1 cellular context compared by ENCODE assay signal in the genomic region with DNA sequence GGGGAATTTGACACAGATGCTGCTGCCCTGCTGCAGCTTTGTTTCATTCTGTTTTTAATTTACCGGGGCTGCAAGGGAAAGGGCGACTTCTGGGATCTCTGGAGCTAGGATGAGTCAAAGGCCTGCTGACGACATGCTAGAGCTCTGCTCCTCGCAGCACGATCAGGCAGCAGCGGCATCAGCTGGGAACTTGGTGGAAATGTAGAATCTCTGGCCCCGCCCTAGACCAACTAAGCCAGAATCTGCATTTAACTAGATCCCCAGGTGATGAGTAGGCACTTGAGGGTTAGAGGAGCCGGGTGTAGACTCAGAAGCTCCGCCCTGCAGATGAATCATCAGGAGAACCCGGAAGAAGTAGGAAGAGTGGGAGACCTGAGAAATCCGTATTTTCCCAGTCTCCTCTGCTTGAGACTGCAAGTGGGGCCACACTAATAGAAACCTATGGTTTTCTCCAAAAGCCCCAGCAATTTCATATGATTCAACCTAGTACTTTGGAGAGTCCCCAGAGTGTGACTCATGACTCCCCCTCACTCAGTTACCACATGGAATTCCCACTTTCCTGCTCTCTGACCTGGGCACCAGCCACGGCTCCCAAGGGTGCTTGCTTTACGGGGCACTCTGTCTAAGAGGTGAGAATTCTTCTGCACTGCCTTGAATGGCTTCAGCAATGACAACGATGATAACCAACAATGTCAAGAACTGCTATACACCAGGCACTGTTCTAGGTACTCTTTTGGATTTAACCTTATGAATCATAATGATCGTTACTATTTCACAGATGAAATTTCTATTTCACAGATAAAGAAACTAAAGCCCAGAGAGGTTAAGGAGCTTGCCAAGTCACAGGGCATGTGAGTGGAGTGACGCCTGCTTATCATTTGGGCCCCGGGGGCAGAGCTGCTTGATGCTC.
TF ChIP-seq lines count a peak whose summit lies in the region.

No MANE protein-coding gene starts in this region.

TF ChIP-seq in K562, 482 proteins besides CTCF, POLR2A, EP300 and RAD21 (continued from another document and continues in another):
- TF ChIP-seq, protein P1, sequence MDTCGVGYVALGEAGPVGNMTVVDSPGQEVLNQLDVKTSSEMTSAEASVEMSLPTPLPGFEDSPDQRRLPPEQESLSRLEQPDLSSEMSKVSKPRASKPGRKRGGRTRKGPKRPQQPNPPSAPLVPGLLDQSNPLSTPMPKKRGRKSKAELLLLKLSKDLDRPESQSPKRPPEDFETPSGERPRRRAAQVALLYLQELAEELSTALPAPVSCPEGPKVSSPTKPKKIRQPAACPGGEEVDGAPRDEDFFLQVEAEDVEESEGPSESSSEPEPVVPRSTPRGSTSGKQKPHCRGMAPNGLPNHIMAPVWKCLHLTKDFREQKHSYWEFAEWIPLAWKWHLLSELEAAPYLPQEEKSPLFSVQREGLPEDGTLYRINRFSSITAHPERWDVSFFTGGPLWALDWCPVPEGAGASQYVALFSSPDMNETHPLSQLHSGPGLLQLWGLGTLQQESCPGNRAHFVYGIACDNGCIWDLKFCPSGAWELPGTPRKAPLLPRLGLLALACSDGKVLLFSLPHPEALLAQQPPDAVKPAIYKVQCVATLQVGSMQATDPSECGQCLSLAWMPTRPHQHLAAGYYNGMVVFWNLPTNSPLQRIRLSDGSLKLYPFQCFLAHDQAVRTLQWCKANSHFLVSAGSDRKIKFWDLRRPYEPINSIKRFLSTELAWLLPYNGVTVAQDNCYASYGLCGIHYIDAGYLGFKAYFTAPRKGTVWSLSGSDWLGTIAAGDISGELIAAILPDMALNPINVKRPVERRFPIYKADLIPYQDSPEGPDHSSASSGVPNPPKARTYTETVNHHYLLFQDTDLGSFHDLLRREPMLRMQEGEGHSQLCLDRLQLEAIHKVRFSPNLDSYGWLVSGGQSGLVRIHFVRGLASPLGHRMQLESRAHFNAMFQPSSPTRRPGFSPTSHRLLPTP (IDR thresholded peaks at IDR 0.05; ENCODE audit: borderline replicate concordance, extremely low read depth, insufficient read length), result no peak
- TF ChIP-seq, protein P2, sequence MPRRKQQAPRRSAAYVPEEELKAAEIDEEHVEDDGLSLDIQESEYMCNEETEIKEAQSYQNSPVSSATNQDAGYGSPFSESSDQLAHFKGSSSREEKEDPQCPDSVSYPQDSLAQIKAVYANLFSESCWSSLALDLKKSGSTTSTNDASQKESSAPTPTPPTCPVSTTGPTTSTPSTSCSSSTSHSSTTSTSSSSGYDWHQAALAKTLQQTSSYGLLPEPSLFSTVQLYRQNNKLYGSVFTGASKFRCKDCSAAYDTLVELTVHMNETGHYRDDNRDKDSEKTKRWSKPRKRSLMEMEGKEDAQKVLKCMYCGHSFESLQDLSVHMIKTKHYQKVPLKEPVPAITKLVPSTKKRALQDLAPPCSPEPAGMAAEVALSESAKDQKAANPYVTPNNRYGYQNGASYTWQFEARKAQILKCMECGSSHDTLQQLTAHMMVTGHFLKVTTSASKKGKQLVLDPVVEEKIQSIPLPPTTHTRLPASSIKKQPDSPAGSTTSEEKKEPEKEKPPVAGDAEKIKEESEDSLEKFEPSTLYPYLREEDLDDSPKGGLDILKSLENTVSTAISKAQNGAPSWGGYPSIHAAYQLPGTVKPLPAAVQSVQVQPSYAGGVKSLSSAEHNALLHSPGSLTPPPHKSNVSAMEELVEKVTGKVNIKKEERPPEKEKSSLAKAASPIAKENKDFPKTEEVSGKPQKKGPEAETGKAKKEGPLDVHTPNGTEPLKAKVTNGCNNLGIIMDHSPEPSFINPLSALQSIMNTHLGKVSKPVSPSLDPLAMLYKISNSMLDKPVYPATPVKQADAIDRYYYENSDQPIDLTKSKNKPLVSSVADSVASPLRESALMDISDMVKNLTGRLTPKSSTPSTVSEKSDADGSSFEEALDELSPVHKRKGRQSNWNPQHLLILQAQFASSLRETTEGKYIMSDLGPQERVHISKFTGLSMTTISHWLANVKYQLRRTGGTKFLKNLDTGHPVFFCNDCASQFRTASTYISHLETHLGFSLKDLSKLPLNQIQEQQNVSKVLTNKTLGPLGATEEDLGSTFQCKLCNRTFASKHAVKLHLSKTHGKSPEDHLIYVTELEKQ (CRISPR knock-in tag; IDR thresholded peaks at IDR 0.05), result no peak
- TF ChIP-seq, protein P3, sequence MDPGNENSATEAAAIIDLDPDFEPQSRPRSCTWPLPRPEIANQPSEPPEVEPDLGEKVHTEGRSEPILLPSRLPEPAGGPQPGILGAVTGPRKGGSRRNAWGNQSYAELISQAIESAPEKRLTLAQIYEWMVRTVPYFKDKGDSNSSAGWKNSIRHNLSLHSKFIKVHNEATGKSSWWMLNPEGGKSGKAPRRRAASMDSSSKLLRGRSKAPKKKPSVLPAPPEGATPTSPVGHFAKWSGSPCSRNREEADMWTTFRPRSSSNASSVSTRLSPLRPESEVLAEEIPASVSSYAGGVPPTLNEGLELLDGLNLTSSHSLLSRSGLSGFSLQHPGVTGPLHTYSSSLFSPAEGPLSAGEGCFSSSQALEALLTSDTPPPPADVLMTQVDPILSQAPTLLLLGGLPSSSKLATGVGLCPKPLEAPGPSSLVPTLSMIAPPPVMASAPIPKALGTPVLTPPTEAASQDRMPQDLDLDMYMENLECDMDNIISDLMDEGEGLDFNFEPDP (CRISPR knock-in tag; IDR thresholded peaks at IDR 0.05), result no peak
- TF ChIP-seq PRMT5 (CRISPR knock-in tag; IDR thresholded peaks at IDR 0.05) (no peak), KDM1A (IDR thresholded peaks at IDR 0.05) (peak in 1 of 2 experiments; percentile 28; a peak in 1 of 4 replicates), MYNN (IDR thresholded peaks at IDR 0.05) (0 out of 2 replicates have a peak, but pooled peaks have one; percentile 43), MYNN (CRISPR knock-in tag; IDR thresholded peaks at IDR 0.05) (no peak), PCBP1 (IDR thresholded peaks at IDR 0.05; ENCODE audit: low read depth, low read length, poor library complexity, severe bottlenecking) (no peak), HMG20A (CRISPR knock-in tag; conservative IDR thresholded peaks at IDR 0.05) (0 out of 2 replicates have a peak, but pooled peaks have one; percentile 28), PTRF (tag; IDR thresholded peaks at IDR 0.05) (peak; percentile 62; the same call in 1 of the 2 replicates), CBX5 (IDR thresholded peaks at IDR 0.05; ENCODE audit: borderline replicate concordance, low read depth) (no peak), TBL1XR1 (IDR thresholded peaks at IDR 0.05; ENCODE audit: low read length in 2 of 2) (peak in 1 of 2 experiments; percentile 43; a peak in 1 of 4 replicates), TEAD1 (CRISPR knock-in tag; IDR thresholded peaks at IDR 0.05) (peak in 1 of 2 experiments; percentile 39; a peak in 1 of 4 replicates), ZNF644 (tag; IDR thresholded peaks at IDR 0.05; ENCODE audit: low read depth) (no peak), FOXM1 (IDR thresholded peaks at IDR 0.05; ENCODE audit: low read depth) (no peak), FOXM1 (CRISPR knock-in tag; IDR thresholded peaks at IDR 0.05; ENCODE audit: low read depth) (no peak), PHB (CRISPR knock-in tag; IDR thresholded peaks at IDR 0.05) (no peak), ZNF12 (CRISPR knock-in tag; IDR thresholded peaks at IDR 0.05) (peak; percentile 99)
- TF ChIP-seq, protein P4, sequence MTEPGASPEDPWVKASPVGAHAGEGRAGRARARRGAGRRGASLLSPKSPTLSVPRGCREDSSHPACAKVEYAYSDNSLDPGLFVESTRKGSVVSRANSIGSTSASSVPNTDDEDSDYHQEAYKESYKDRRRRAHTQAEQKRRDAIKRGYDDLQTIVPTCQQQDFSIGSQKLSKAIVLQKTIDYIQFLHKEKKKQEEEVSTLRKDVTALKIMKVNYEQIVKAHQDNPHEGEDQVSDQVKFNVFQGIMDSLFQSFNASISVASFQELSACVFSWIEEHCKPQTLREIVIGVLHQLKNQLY (CRISPR knock-in tag; conservative IDR thresholded peaks at IDR 0.05), result no peak
- TF ChIP-seq, protein P5, sequence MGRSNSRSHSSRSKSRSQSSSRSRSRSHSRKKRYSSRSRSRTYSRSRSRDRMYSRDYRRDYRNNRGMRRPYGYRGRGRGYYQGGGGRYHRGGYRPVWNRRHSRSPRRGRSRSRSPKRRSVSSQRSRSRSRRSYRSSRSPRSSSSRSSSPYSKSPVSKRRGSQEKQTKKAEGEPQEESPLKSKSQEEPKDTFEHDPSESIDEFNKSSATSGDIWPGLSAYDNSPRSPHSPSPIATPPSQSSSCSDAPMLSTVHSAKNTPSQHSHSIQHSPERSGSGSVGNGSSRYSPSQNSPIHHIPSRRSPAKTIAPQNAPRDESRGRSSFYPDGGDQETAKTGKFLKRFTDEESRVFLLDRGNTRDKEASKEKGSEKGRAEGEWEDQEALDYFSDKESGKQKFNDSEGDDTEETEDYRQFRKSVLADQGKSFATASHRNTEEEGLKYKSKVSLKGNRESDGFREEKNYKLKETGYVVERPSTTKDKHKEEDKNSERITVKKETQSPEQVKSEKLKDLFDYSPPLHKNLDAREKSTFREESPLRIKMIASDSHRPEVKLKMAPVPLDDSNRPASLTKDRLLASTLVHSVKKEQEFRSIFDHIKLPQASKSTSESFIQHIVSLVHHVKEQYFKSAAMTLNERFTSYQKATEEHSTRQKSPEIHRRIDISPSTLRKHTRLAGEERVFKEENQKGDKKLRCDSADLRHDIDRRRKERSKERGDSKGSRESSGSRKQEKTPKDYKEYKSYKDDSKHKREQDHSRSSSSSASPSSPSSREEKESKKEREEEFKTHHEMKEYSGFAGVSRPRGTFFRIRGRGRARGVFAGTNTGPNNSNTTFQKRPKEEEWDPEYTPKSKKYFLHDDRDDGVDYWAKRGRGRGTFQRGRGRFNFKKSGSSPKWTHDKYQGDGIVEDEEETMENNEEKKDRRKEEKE (IDR thresholded peaks at IDR 0.05; ENCODE audit: borderline replicate concordance in 1 of 2, control insufficient read depth in 1 of 2, low read depth in 2 of 2, low read length in 1 of 2), result no peak
- TF ChIP-seq, protein P6, sequence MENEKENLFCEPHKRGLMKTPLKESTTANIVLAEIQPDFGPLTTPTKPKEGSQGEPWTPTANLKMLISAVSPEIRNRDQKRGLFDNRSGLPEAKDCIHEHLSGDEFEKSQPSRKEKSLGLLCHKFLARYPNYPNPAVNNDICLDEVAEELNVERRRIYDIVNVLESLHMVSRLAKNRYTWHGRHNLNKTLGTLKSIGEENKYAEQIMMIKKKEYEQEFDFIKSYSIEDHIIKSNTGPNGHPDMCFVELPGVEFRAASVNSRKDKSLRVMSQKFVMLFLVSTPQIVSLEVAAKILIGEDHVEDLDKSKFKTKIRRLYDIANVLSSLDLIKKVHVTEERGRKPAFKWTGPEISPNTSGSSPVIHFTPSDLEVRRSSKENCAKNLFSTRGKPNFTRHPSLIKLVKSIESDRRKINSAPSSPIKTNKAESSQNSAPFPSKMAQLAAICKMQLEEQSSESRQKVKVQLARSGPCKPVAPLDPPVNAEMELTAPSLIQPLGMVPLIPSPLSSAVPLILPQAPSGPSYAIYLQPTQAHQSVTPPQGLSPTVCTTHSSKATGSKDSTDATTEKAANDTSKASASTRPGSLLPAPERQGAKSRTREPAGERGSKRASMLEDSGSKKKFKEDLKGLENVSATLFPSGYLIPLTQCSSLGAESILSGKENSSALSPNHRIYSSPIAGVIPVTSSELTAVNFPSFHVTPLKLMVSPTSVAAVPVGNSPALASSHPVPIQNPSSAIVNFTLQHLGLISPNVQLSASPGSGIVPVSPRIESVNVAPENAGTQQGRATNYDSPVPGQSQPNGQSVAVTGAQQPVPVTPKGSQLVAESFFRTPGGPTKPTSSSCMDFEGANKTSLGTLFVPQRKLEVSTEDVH (IDR thresholded peaks at IDR 0.05; ENCODE audit: low read depth, partially characterized antibody), result peak; percentile 21
- TF ChIP-seq, protein P7, sequence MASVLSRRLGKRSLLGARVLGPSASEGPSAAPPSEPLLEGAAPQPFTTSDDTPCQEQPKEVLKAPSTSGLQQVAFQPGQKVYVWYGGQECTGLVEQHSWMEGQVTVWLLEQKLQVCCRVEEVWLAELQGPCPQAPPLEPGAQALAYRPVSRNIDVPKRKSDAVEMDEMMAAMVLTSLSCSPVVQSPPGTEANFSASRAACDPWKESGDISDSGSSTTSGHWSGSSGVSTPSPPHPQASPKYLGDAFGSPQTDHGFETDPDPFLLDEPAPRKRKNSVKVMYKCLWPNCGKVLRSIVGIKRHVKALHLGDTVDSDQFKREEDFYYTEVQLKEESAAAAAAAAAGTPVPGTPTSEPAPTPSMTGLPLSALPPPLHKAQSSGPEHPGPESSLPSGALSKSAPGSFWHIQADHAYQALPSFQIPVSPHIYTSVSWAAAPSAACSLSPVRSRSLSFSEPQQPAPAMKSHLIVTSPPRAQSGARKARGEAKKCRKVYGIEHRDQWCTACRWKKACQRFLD (CRISPR knock-in tag; IDR thresholded peaks at IDR 0.05), result no peak
